In genomic region chr18:79416022-79416676, GRCh38 we compare ENCODE assay signal across 20 cellular contexts. TPM values are rescaled to one million over a fixed set of nuclear protein-coding genes. Genes with fewer than 3 reads are reported as not detected.
DNase-seq lines count a peak whose midpoint lies in the region; ATAC-seq and TF ChIP-seq lines count a peak whose summit lies in the region.
"Had no signal": no experiment of that assay in that cellular context is flagged by ENCODE, and none has a peak within 500 bp of the region (broad histone marks: within the 10 kb centered on the region; RNA-seq: fewer than 3 reads in every experiment).

No MANE protein-coding gene starts in this region.

- no peak overlapping the region for H3K9ac ChIP-seq in BLaER1 treated with 17β-estradiol and CSF1 and Interleukin-3, amounts not matched to agents 10 nM and 100 nM
- H3K9ac ChIP-seq in neuronal stem cell (ENCODE audit: low read depth, low read length, poor library complexity) (no peak overlapping the region), smooth muscle cell (ENCODE audit: low read depth) (no peak overlapping the region)
- H3K9ac ChIP-seq: SK-N-SH had no signal

- peak; percentile 65 for ATAC-seq in GM18498 (IDR thresholded peaks at IDR 0.05; ENCODE audit: unreplicated experiment)
- peak; percentile 8 for ATAC-seq in activated naive CD8-positive, alpha-beta T cell treated with anti-CD3 and anti-CD28 coated beads, Interleukin-2, amount 50 U/mL, for 24 hours
- ATAC-seq in GM21717 (IDR thresholded peaks at IDR 0.05; ENCODE audit: unreplicated experiment): no peak

- H2BK15ac ChIP-seq in neuronal stem cell (ENCODE audit: low read length): no peak overlapping the region

- no peak overlapping the region for H2AK5ac ChIP-seq in neuronal stem cell (ENCODE audit: low read depth, low read length)

- H3K4me1 Mint-ChIP-seq in activated naive CD8-positive, alpha-beta T cell treated with anti-CD3 and anti-CD28 coated beads, Interleukin-2, amount 50 U/mL, for 24 hours: peaks cover 15% of the 10 kb centered on the region

- H2BK5ac ChIP-seq in neuronal stem cell (ENCODE audit: low read length): no peak overlapping the region

- no peak overlapping the region for H3K23ac ChIP-seq in neuronal stem cell (ENCODE audit: low read depth, low read length, poor library complexity)

- H2AFZ ChIP-seq in neuronal stem cell (ENCODE audit: low read length): no peak overlapping the region
- no peak overlapping the region for H2AFZ ChIP-seq in smooth muscle cell (ENCODE audit: low read depth)

- no peak overlapping the region for H3K14ac ChIP-seq in neuronal stem cell (ENCODE audit: low read length)

- H3K18ac ChIP-seq in neuronal stem cell (ENCODE audit: low read length): peak overlapping the region; percentile 5

- TF ChIP-seq CTCF in smooth muscle cell (IDR thresholded peaks at IDR 0.05; ENCODE audit: borderline replicate concordance, insufficient read depth, poor library complexity, severe bottlenecking): no peak

- H3F3A ChIP-seq in smooth muscle cell (ENCODE audit: low read depth): no peaks in the 10 kb centered on the region

- no peak overlapping the region for H4K8ac ChIP-seq in neuronal stem cell (ENCODE audit: low read depth, low read length)

- H3K9me3 Mint-ChIP-seq in activated naive CD8-positive, alpha-beta T cell treated with anti-CD3 and anti-CD28 coated beads, Interleukin-2, amount 50 U/mL, for 24 hours: no peaks in the 10 kb centered on the region

- H3K79me2 ChIP-seq in smooth muscle cell (ENCODE audit: low read depth): peaks cover 36% of the 10 kb centered on the region

- H4K91ac ChIP-seq in neuronal stem cell (ENCODE audit: low read depth, low read length, poor library complexity): no peak overlapping the region

- H2BK12ac ChIP-seq in neuronal stem cell (ENCODE audit: low read length): no peak overlapping the region

- H3K27me3 Mint-ChIP-seq in activated naive CD8-positive, alpha-beta T cell treated with anti-CD3 and anti-CD28 coated beads, Interleukin-2, amount 50 U/mL, for 24 hours: no peaks in the 10 kb centered on the region

- no peaks in the 10 kb centered on the region for H3K9me3 ChIP-seq in BLaER1 treated with 17β-estradiol and CSF1 and Interleukin-3, amounts not matched to agents 10 nM and 100 nM (replicated peaks in 1 of 11)
- no peaks in the 10 kb centered on the region for H3K9me3 ChIP-seq in neuronal stem cell (replicated peaks in 1 of 2; ENCODE audit: control insufficient read depth in 2 of 2, insufficient read depth in 1 of 2, low read depth in 1 of 2, low read length in 2 of 2)
- no peaks in the 10 kb centered on the region for H3K9me3 ChIP-seq in smooth muscle cell (replicated peaks; ENCODE audit: low read depth)
- H3K9me3 ChIP-seq: SK-N-SH had no signal

- H3K36me3 ChIP-seq in BLaER1 treated with 17β-estradiol and CSF1 and Interleukin-3, amounts not matched to agents 10 nM and 100 nM: peaks cover 31 to 48% (median 41%) of the 10 kb centered on the region in 11 experiments
- H3K36me3 ChIP-seq in neuronal stem cell (replicated peaks in 1 of 2; ENCODE audit: control insufficient read depth in 2 of 2, insufficient read depth in 2 of 2, low read length in 2 of 2): no peaks in the 10 kb centered on the region
- H3K36me3 ChIP-seq in smooth muscle cell (ENCODE audit: low read depth): no peaks in the 10 kb centered on the region

- H3K4me3 ChIP-seq in BLaER1 treated with 17β-estradiol and CSF1 and Interleukin-3, amounts not matched to agents 10 nM and 100 nM: no peak overlapping the region
- no peak overlapping the region for H3K4me3 ChIP-seq in neuronal stem cell (ENCODE audit: low read length in 2 of 2)
- no peak overlapping the region for H3K4me3 ChIP-seq in smooth muscle cell

- WGBS in neuronal stem cell (ENCODE audit: extremely low coverage in 2 of 2, insufficient read length in 2 of 2, insufficient replicate concordance in 1 of 2), 2 donors: no CpG with 5 or more reads among the region's 24 CpGs
- WGBS in smooth muscle cell (ENCODE audit: low lambda C conversion rate): 91% methylated on average over 24 of the region's 24 CpGs

- H3K27me3 ChIP-seq in BLaER1 treated with 17β-estradiol and CSF1 and Interleukin-3, amounts not matched to agents 10 nM and 100 nM: peaks cover 0 to 14% (median 0%) of the 10 kb centered on the region in 11 experiments; a peak in 3 of 22 replicates
- no peaks in the 10 kb centered on the region for H3K27me3 ChIP-seq in neuronal stem cell (ENCODE audit: control insufficient read depth in 3 of 3, insufficient read depth in 3 of 3, low read depth in 1 of 3, low read length in 3 of 3)
- H3K27me3 ChIP-seq in smooth muscle cell (ENCODE audit: low read depth): no peaks in the 10 kb centered on the region

- H4K20me1 ChIP-seq in BLaER1 treated with 17β-estradiol and CSF1 and Interleukin-3, amounts not matched to agents 10 nM and 100 nM: peaks cover 64 to 92% (median 81%) of the 10 kb centered on the region in 11 experiments
- peaks cover 82% of the 10 kb centered on the region for H4K20me1 ChIP-seq in smooth muscle cell (ENCODE audit: low read depth)

- H3K4me1 ChIP-seq in BLaER1 treated with 17β-estradiol and CSF1 and Interleukin-3, amounts not matched to agents 10 nM and 100 nM: peaks cover 37 to 67% (median 60%) of the 10 kb centered on the region in 10 experiments
- H3K4me1 ChIP-seq in neuronal stem cell (ENCODE audit: control insufficient read depth in 2 of 2, insufficient read depth in 1 of 2, low read depth in 1 of 2, low read length in 2 of 2) (peaks cover 2 to 4% of the 10 kb centered on the region in 2 donors), smooth muscle cell (ENCODE audit: low read depth) (no peaks in the 10 kb centered on the region)

- peaks cover 2% of the 10 kb centered on the region for H3K79me1 ChIP-seq in neuronal stem cell (ENCODE audit: low read depth, low read length)

- H3K4me2 ChIP-seq in BLaER1 treated with 17β-estradiol and CSF1 and Interleukin-3, amounts not matched to agents 10 nM and 100 nM: peak overlapping the region in 7 of 11 experiments; percentile 18 to 38 (median 30); a peak in 7 of 22 replicates
- H3K4me2 ChIP-seq in neuronal stem cell (ENCODE audit: insufficient read depth, low read length, poor library complexity, severe bottlenecking) (no peak overlapping the region), smooth muscle cell (no peak overlapping the region)
- H3K4me2 ChIP-seq: SK-N-SH had no signal

- no peak overlapping the region for H3K4me3 Mint-ChIP-seq in activated naive CD8-positive, alpha-beta T cell treated with anti-CD3 and anti-CD28 coated beads, Interleukin-2, amount 50 U/mL, for 24 hours
- H3K4me3 Mint-ChIP-seq: CD14-positive monocyte had no signal

- no peak for DNase-seq in activated naive CD8-positive, alpha-beta T cell treated with anti-CD3 and anti-CD28 coated beads, Interleukin-2, amount 50 U/mL, for 24 hours
- DNase-seq in neuronal stem cell (ENCODE audit: low spot score) (no peak), smooth muscle cell (lab: John Stamatoyannopoulos, UW; ENCODE audit: unreplicated experiment) (no peak), NCI-H1436 treated with DMSO at 0.1 percent for 48 hours (lab: John Stamatoyannopoulos, UW) (no peak)
- DNase-seq: DND-41, KG1, MV-4-11, NCI-H1417, NCI-H187 treated with DMSO at 0.1 percent for 48 hours, NCI-H2227 treated with DMSO at 0.1 percent for 48 hours, NCI-H524, NCI-H82, OCI-M1, SHP77 treated with DMSO at 0.1 percent for 48 hours, SK-N-SH had no signal

- H3K36me3 Mint-ChIP-seq in activated naive CD8-positive, alpha-beta T cell treated with anti-CD3 and anti-CD28 coated beads, Interleukin-2, amount 50 U/mL, for 24 hours (ENCODE audit: low read depth): peaks cover 44% of the 10 kb centered on the region

- H2BK120ac ChIP-seq in neuronal stem cell (ENCODE audit: low read depth, low read length): no peak overlapping the region

- H3K27ac Mint-ChIP-seq in activated naive CD8-positive, alpha-beta T cell treated with anti-CD3 and anti-CD28 coated beads, Interleukin-2, amount 50 U/mL, for 24 hours: no peak overlapping the region

- H3K27ac ChIP-seq in BLaER1 treated with 17β-estradiol and CSF1 and Interleukin-3, amounts not matched to agents 10 nM and 100 nM: 0 out of 22 replicates have a peak overlapping the region, but pooled peaks of 2 of the 11 experiments have one; percentile 13 to 15
- no peak overlapping the region for H3K27ac ChIP-seq in neuronal stem cell (replicated peaks; ENCODE audit: low read length)
- no peak overlapping the region for H3K27ac ChIP-seq in smooth muscle cell (ENCODE audit: low read depth)

- no peak overlapping the region for H3K4ac ChIP-seq in neuronal stem cell (ENCODE audit: low read length)

RNA-seq across cellular contexts. Expression of gene NFATC1, which starts 20.4 kb away (rescaled TPM):
- polyA plus RNA-seq in neuronal stem cell (2013, experiment 1 of 2): 4.7 TPM
- polyA plus RNA-seq in neuronal stem cell (2013, experiment 2 of 2): 5.2 TPM
- total RNA-seq in smooth muscle cell: 12.8 and 13.1 TPM in 2 replicates
- 19.2 and 20.4 TPM in 2 replicates for polyA plus RNA-seq in smooth muscle cell
- total RNA-seq: HT-29 had no signal

Comparison
In these comparisons a context has a peak if more than half of its experiments do, and no peak if none do; other contexts are left out.
1. H3K4me2 ChIP-seq: peak in BLaER1 treated with 17β-estradiol and CSF1 and Interleukin-3, amounts not matched to agents 10 nM and 100 nM (7 of 11); none in neuronal stem cell (single experiment) and smooth muscle cell (single experiment).